ENCODE assay signal across 35 cellular contexts in the genomic region with DNA sequence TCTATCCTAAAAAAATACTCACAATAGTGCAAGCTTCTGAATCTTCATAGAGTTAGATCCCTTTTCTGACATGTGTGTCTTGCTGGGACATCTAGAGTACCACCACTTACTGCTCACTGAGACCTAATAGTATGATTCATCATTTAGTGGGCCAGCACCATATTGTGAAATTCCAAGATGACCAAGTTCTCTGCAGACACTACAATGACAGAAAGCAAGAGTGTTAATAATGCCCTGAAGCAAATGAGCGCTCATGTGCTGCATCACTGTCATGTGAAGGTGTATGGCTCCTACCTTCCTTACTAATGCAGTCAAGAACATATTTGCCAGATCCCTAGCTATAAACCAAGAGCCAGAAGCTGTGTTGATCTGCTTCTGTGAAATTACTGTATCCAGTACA.
"Had no signal": no experiment of that assay in that cellular context is flagged by ENCODE, and none has a peak within 500 bp of the region (broad histone marks: within the 10 kb centered on the region; RNA-seq: fewer than 3 reads in every experiment).

No MANE protein-coding gene starts in this region.

- H3K4me3 ChIP-seq: cardiac muscle cell, MG63, PC-9 had no signal

- H3K36me3 ChIP-seq: brain microvascular endothelial cell, cardiac muscle cell, MG63, WERI-Rb-1 had no signal

- H3K9me3 ChIP-seq: MG63 had no signal

- H3K27me3 ChIP-seq: brain microvascular endothelial cell, cardiac muscle cell, MG63 had no signal

- H3K4me2 ChIP-seq: PC-9 had no signal

- ATAC-seq: activated CD8-positive, alpha-beta memory T cell treated with anti-CD3 and anti-CD28 coated beads, Interleukin-2, amount 10 ng/mL, durations not matched to agents 7 days and 5 days had no signal

- H3K36me3 Mint-ChIP-seq: activated CD8-positive, alpha-beta memory T cell treated with anti-CD3 and anti-CD28 coated beads, Interleukin-2, amount 10 ng/mL, durations not matched to agents 7 days and 5 days; activated naive CD8-positive, alpha-beta T cell treated with anti-CD3 and anti-CD28 coated beads for 36 hours; IgD-negative memory B cell had no signal

- H3K27me3 Mint-ChIP-seq: activated CD4-positive, alpha-beta memory T cell treated with anti-CD3 and anti-CD28 coated beads, Interleukin-2, amount 10 ng/mL, durations not matched to agents 7 days and 5 days; activated CD8-positive, alpha-beta memory T cell treated with anti-CD3 and anti-CD28 coated beads, Interleukin-2, amount 10 ng/mL, durations not matched to agents 7 days and 5 days; activated naive CD8-positive, alpha-beta T cell treated with anti-CD3 and anti-CD28 coated beads for 36 hours; IgD-negative memory B cell had no signal

- H3K4me3 Mint-ChIP-seq: activated CD4-positive, alpha-beta memory T cell treated with anti-CD3 and anti-CD28 coated beads, Interleukin-2, amount 10 ng/mL, durations not matched to agents 7 days and 5 days; activated CD8-positive, alpha-beta memory T cell treated with anti-CD3 and anti-CD28 coated beads, Interleukin-2, amount 10 ng/mL, durations not matched to agents 7 days and 5 days; activated naive CD8-positive, alpha-beta T cell treated with anti-CD3 and anti-CD28 coated beads for 36 hours had no signal

- H3K27ac Mint-ChIP-seq: activated CD4-positive, alpha-beta memory T cell treated with anti-CD3 and anti-CD28 coated beads, Interleukin-2, amount 10 ng/mL, durations not matched to agents 7 days and 5 days; activated CD8-positive, alpha-beta memory T cell treated with anti-CD3 and anti-CD28 coated beads, Interleukin-2, amount 10 ng/mL, durations not matched to agents 7 days and 5 days; activated naive CD8-positive, alpha-beta T cell treated with anti-CD3 and anti-CD28 coated beads for 36 hours; IgD-negative memory B cell had no signal

- H3K27ac ChIP-seq: brain microvascular endothelial cell, cardiac muscle cell, PC-9, WERI-Rb-1 had no signal

- H3K4me1 Mint-ChIP-seq: activated CD4-positive, alpha-beta memory T cell treated with anti-CD3 and anti-CD28 coated beads, Interleukin-2, amount 10 ng/mL, durations not matched to agents 7 days and 5 days; activated CD8-positive, alpha-beta memory T cell treated with anti-CD3 and anti-CD28 coated beads, Interleukin-2, amount 10 ng/mL, durations not matched to agents 7 days and 5 days; activated naive CD8-positive, alpha-beta T cell treated with anti-CD3 and anti-CD28 coated beads for 36 hours; IgD-negative memory B cell had no signal

- H2AFZ ChIP-seq: PC-9 had no signal

- DNase-seq: activated CD4-positive, alpha-beta memory T cell treated with anti-CD3 and anti-CD28 coated beads, Interleukin-2, amount 10 ng/mL, durations not matched to agents 7 days and 5 days; activated CD4-positive, alpha-beta T cell treated with anti-CD3 and anti-CD28 coated beads for 1 hour; activated CD4-positive, alpha-beta T cell treated with anti-CD3 and anti-CD28 coated beads for 48 hours; activated CD4-positive, CD25-positive, alpha-beta regulatory T cell; activated CD8-positive, alpha-beta memory T cell treated with anti-CD3 and anti-CD28 coated beads for 24 hours; activated CD8-positive, alpha-beta memory T cell treated with anti-CD3 and anti-CD28 coated beads, Interleukin-2, amount 10 ng/mL, durations not matched to agents 7 days and 5 days; activated CD8-positive, alpha-beta memory T cell treated with anti-CD3 and anti-CD28 coated beads, Interleukin-2, amount 50 U/mL, for 48 hours; activated effector memory CD4-positive, alpha-beta T cell treated with anti-CD3 and anti-CD28 coated beads, Interleukin-2, amount 50 U/mL, for 16 hours; activated naive CD4-positive, alpha-beta T cell; activated naive CD4-positive, alpha-beta T cell treated with anti-CD3 and anti-CD28 coated beads, Interleukin-2, amount 50 U/mL, for 16 hours; activated naive CD8-positive, alpha-beta T cell treated with anti-CD3 and anti-CD28 coated beads for 36 hours; activated T-cell treated with anti-CD3 and anti-CD28 coated beads, Interleukin-2, amount 50 U/mL, for 48 hours; amniotic stem cell; aorta; brain microvascular endothelial cell; Kasumi-1; KBM-7; MG63; NCI-H1092; NCI-H1436 treated with DMSO at 0.1 percent for 48 hours; NCI-H1694 treated with DMSO at 0.1 percent for 48 hours; NCI-H2029; NCI-H345; NCI-H524 treated with DMSO at 0.1 percent for 48 hours; NCI-H748 treated with DMSO at 0.1 percent for 48 hours; NK-92 treated with Interleukin-12 subunit alpha and Interleukin-12 subunit beta, amount 100 ng/mL, for 24 hours; PC-9; Right ventricle myocardium superior; SW 1271; T-helper 1 cell; T-helper 2 cell; T-helper 9 cell; WERI-Rb-1 had no signal
